Comparison of ENCODE assay signal across 1 cellular context in the genomic region with DNA sequence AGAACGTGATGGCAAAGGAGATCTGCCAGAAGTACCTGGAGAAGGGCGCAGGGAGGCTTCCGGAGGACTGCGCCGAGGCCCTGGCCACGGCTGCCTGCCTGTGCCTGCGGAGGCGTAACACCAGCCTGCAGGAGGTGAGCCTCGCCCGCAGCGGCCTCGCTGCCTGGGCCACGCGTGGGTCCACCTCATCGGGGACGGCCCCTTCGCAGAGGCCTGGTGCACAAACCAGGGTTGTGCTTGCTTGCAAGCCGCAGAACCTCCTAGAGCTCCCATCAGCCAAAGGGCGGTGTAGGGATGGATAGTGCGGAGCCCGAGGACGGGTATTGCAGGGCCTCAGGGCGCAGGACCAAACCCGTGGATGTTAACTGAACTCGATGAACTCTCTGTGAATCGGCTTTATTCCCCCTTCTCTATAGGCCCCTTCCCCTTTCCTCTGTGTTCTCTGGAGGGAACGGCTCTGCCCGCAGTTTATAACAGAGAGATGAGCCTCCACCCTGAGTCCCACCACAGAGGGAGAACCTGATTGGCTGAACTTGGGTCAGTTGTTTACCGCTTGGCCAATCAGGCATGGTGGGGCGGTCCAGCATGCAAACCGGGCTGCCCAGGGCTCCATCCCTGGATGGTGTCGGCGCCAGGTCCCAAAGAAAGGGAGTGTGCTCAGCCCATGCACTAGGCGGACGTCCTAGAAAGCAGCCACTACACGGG.
TF ChIP-seq lines count a peak whose summit lies in the region.

No MANE protein-coding gene starts in this region.

TF ChIP-seq in H1, 55 proteins besides CTCF, POLR2A, EP300 and RAD21:
- TF ChIP-seq FOSL1 (IDR thresholded peaks at IDR 0.05; ENCODE audit: insufficient read depth, low read depth, low read length) (no peak), MAX (IDR thresholded peaks at IDR 0.05) (0 out of 2 replicates have a peak, but pooled peaks have one; percentile 32), TBP (IDR thresholded peaks at IDR 0.05; ENCODE audit: low read depth, low read length) (peak; percentile 53), ZNF274 (IDR thresholded peaks at IDR 0.05; ENCODE audit: borderline replicate concordance, extremely low read depth, low read length) (no peak), RBBP5 (IDR thresholded peaks at IDR 0.05; ENCODE audit: borderline replicate concordance, low read depth, low read length) (no peak), SP1 (IDR thresholded peaks at IDR 0.05; ENCODE audit: low read depth, low read length) (0 out of 2 replicates have a peak, but pooled peaks have one; percentile 48), EGR1 (IDR thresholded peaks at IDR 0.05; ENCODE audit: borderline replicate concordance, low read depth, low read length) (no peak)
